Comparison of ENCODE assay signal across 2 cellular contexts in the genomic region with DNA sequence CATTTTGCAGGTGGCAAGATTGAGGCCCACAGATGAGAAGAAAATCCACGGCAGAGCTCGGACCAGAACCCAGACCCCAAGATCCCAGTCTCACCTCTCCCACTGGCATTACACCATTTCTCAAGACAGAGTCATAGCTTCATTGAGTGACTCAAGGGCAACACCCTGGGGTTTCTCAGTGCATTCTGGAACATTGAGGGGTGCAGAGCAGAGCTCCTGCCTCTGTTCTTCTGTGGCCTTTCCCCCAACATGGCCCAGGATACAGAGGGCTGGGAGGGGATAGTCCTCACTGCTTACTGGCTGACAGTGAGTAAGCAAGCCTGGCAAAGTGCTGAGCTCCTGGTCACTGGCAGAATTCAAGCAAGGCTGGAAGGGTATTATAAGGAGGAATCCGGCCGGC.
TF ChIP-seq lines count a peak whose summit lies in the region.

No MANE protein-coding gene starts in this region.

TF ChIP-seq in HepG2, 621 proteins besides CTCF, POLR2A, EP300 and RAD21:
- TF ChIP-seq ZNF629 (CRISPR knock-in tag; conservative IDR thresholded peaks at IDR 0.05), result 0 out of 2 replicates have a peak, but pooled peaks have one; percentile 26
- no peak for TF ChIP-seq ZNF17 (CRISPR knock-in tag; IDR thresholded peaks at IDR 0.05)
- TF ChIP-seq, protein P1, sequence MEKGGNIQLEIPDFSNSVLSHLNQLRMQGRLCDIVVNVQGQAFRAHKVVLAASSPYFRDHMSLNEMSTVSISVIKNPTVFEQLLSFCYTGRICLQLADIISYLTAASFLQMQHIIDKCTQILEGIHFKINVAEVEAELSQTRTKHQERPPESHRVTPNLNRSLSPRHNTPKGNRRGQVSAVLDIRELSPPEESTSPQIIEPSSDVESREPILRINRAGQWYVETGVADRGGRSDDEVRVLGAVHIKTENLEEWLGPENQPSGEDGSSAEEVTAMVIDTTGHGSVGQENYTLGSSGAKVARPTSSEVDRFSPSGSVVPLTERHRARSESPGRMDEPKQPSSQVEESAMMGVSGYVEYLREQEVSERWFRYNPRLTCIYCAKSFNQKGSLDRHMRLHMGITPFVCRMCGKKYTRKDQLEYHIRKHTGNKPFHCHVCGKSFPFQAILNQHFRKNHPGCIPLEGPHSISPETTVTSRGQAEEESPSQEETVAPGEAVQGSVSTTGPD (CRISPR knock-in tag; IDR thresholded peaks at IDR 0.05), result no peak
- no peak for TF ChIP-seq ZKSCAN1 (IDR thresholded peaks at IDR 0.05; ENCODE audit: low read length)
- TF ChIP-seq ZSCAN25 (CRISPR knock-in tag; IDR thresholded peaks at IDR 0.05), result no peak
- TF ChIP-seq BCL6 (CRISPR knock-in tag; IDR thresholded peaks at IDR 0.05), result no peak

TF ChIP-seq in K562, 482 proteins besides CTCF, POLR2A, EP300 and RAD21:
- TF ChIP-seq ZBTB43 (CRISPR knock-in tag; IDR thresholded peaks at IDR 0.05) (no peak), KDM2B (CRISPR knock-in tag; IDR thresholded peaks at IDR 0.05) (no peak), RBM25 (IDR thresholded peaks at IDR 0.05; ENCODE audit: low read depth, low read length, severe bottlenecking) (peak; percentile 62), PHB (CRISPR knock-in tag; IDR thresholded peaks at IDR 0.05) (no peak), ZKSCAN8 (CRISPR knock-in tag; IDR thresholded peaks at IDR 0.05) (no peak), ZNF212 (CRISPR knock-in tag; IDR thresholded peaks at IDR 0.05) (no peak), SRSF1 (IDR thresholded peaks at IDR 0.05; ENCODE audit: low read depth, low read length) (no peak), SMAD2 (IDR thresholded peaks at IDR 0.05; ENCODE audit: low read depth, low read length) (no peak), BCOR (IDR thresholded peaks at IDR 0.05) (0 out of 2 replicates have a peak, but pooled peaks have one; percentile 28), HMG20A (CRISPR knock-in tag; conservative IDR thresholded peaks at IDR 0.05) (no peak)
- TF ChIP-seq, protein P2, sequence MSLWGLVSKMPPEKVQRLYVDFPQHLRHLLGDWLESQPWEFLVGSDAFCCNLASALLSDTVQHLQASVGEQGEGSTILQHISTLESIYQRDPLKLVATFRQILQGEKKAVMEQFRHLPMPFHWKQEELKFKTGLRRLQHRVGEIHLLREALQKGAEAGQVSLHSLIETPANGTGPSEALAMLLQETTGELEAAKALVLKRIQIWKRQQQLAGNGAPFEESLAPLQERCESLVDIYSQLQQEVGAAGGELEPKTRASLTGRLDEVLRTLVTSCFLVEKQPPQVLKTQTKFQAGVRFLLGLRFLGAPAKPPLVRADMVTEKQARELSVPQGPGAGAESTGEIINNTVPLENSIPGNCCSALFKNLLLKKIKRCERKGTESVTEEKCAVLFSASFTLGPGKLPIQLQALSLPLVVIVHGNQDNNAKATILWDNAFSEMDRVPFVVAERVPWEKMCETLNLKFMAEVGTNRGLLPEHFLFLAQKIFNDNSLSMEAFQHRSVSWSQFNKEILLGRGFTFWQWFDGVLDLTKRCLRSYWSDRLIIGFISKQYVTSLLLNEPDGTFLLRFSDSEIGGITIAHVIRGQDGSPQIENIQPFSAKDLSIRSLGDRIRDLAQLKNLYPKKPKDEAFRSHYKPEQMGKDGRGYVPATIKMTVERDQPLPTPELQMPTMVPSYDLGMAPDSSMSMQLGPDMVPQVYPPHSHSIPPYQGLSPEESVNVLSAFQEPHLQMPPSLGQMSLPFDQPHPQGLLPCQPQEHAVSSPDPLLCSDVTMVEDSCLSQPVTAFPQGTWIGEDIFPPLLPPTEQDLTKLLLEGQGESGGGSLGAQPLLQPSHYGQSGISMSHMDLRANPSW (CRISPR knock-in tag; IDR thresholded peaks at IDR 0.05), result no peak
